ENCODE assay signal across 9 cellular contexts in the genomic region with DNA sequence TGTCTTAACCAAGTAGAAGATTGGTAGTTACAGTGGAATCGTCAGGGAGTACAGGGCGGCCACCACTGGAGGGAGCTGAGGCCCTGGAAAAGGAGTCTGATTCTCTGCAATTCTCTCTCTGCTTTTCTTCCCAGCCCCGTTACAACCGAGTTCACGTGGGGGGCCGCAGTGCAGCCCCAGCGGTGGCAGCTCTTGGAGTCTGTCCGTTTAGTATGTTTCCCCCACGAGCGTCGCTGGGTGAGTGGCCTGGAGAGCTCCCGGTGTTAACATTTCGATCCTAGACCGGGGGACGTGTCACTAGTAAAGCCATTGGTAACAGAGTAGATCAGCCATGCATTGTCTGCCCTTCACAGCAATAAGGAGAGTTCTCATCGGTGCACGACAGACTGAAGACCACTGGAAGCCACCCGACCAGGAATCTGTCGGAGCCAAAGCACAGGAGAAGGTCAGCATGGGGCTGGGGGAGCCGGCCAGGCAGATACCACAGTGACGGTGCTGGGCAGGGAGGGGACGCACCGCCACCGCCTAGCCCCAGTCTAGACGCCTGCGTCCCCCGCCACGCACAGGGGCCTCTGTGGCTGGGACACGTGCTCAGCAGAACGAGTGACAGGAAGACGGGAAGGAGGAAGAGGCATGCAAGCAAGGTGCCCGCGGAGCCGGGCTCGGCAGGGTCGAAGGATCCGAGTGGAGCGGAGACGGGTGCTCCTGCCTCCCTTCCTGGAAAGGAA. TPM values are rescaled to one million over a fixed set of nuclear protein-coding genes. Genes with fewer than 3 reads are reported as not detected.
DNase-seq lines count a peak whose midpoint lies in the region; ATAC-seq and TF ChIP-seq lines count a peak whose summit lies in the region.
"Had no signal": no experiment of that assay in that cellular context is flagged by ENCODE, and none has a peak within 500 bp of the region (broad histone marks: within the 10 kb centered on the region; RNA-seq: fewer than 3 reads in every experiment).

No MANE protein-coding gene starts in this region.

- H3K4me1 ChIP-seq in CD8-positive, alpha-beta memory T cell (ENCODE audit: insufficient read depth, low read length): peaks cover 25% of the 10 kb centered on the region
- peaks cover 4 to 42% (median 32%) of the 10 kb centered on the region in 4 donors for H3K4me1 ChIP-seq in right lobe of liver

- no peak for TF ChIP-seq POLR2A in right lobe of liver (IDR thresholded peaks at IDR 0.05)

- 73% methylated on average over 16 of the region's 39 CpGs for WGBS in right lobe of liver (ENCODE audit: insufficient coverage, low coverage, low lambda C conversion rate, missing lambda C conversion rate)

- H3K27ac Mint-ChIP-seq in CD8-positive, alpha-beta memory T cell: peak overlapping the region in 5 of 8 donors; percentile 16 to 78 (median 71)

- H3K9me3 Mint-ChIP-seq in CD8-positive, alpha-beta memory T cell: peaks cover 0 to 2% (median 0%) of the 10 kb centered on the region in 5 donors

- H3K4me3 Mint-ChIP-seq in CD8-positive, alpha-beta memory T cell: peak overlapping the region in 1 of 7 donors; percentile 14

- ATAC-seq in right lobe of liver: no peak
- ATAC-seq in HG03439 (IDR thresholded peaks at IDR 0.05; ENCODE audit: unreplicated experiment): no peak
- ATAC-seq in HG02642 (IDR thresholded peaks at IDR 0.05; ENCODE audit: poor library complexity, unreplicated experiment): no peak
- ATAC-seq in GM21786 (IDR thresholded peaks at IDR 0.05; ENCODE audit: unreplicated experiment): no peak

- intact Hi-C loops in right lobe of liver (cut with DNase I): no loop called here

- H3K4me1 Mint-ChIP-seq in CD8-positive, alpha-beta memory T cell: peaks cover 20 to 58% (median 26%) of the 10 kb centered on the region in 3 donors

- H3K27me3 ChIP-seq in CD8-positive, alpha-beta memory T cell (ENCODE audit: insufficient read depth, low read length, poor library complexity, severe bottlenecking): no peaks in the 10 kb centered on the region
- H3K27me3 ChIP-seq in right lobe of liver: no peaks in the 10 kb centered on the region

- H3K4me3 ChIP-seq in CD8-positive, alpha-beta memory T cell (ENCODE audit: low read length): no peak overlapping the region
- H3K4me3 ChIP-seq in right lobe of liver: no peak overlapping the region
- H3K4me3 ChIP-seq: lung had no signal

- peak; percentile 39 to 53 (median 46) for TF ChIP-seq CTCF in right lobe of liver (IDR thresholded peaks at IDR 0.05)

- POLR2A ChIA-PET in CD8-positive, alpha-beta memory T cell (lab: Charles Lee): no interaction called here

- peaks cover 8 to 85% (median 11%) of the 10 kb centered on the region in 3 donors for H3K36me3 Mint-ChIP-seq in CD8-positive, alpha-beta memory T cell

- no peak for DNase-seq in CD8-positive, alpha-beta memory T cell
- DNase-seq in HT1080 (ENCODE audit: low read depth): peak; percentile 51
- DNase-seq in amniotic epithelial cell (ENCODE audit: low read depth): peak; percentile 63
- no peak for DNase-seq in right lobe of liver
- DNase-seq in NCI-H2081 treated with DMSO at 0.1 percent for 48 hours (lab: John Stamatoyannopoulos, UW): no peak

- H3K36me3 ChIP-seq in CD8-positive, alpha-beta memory T cell (ENCODE audit: insufficient read depth, low read length): peaks cover 69% of the 10 kb centered on the region
- peaks cover 10 to 65% (median 36%) of the 10 kb centered on the region in 4 donors for H3K36me3 ChIP-seq in right lobe of liver

- CTCF ChIA-PET in CD8-positive, alpha-beta memory T cell (lab: Charles Lee): interaction anchor here (1.2 to 1.3 kb wide), 2 partner anchors 8 to 44 kb away, joined by 3 to 5 read pairs; no protein-coding TSS in a partner anchor

- peaks cover 0 to 1% of the 10 kb centered on the region in 2 donors for H3K27me3 Mint-ChIP-seq in CD8-positive, alpha-beta memory T cell

- H3K9me3 ChIP-seq in CD8-positive, alpha-beta memory T cell (ENCODE audit: low read length): no peaks in the 10 kb centered on the region
- H3K9me3 ChIP-seq in right lobe of liver: no peaks in the 10 kb centered on the region

- no peak overlapping the region for H3K27ac ChIP-seq in CD8-positive, alpha-beta memory T cell (ENCODE audit: low read depth, low read length)
- no peak overlapping the region for H3K27ac ChIP-seq in right lobe of liver

RNA-seq across cellular contexts. Expression of a gene that starts 15.7 kb away (rescaled TPM):
- total RNA-seq in CD8-positive, alpha-beta memory T cell: 10 to 100 TPM; 27.5 to 31.8 TPM
- 3.3 TPM for polyA plus RNA-seq in CD8-positive, alpha-beta memory T cell
- 344 and 355 TPM in 2 replicates for total RNA-seq in HT1080 (2014; rRNA removed; shearing (Covaris generic))
- polyA plus RNA-seq in HT1080 (2015; cell fraction: cytosol; rRNA removed): 262 and 360 TPM in 2 replicates
- 286 and 310 TPM in 2 replicates for polyA plus RNA-seq in HT1080 (2015; cell fraction: nucleus; rRNA removed)
- 10 to 100 TPM in 2 of 6 experiments, 1 to 10 TPM in 4; 4.1 to 34.0 (median 7.3) TPM for total RNA-seq in right lobe of liver

RNA-seq across cellular contexts. Expression of a gene that starts 28.9 kb away (rescaled TPM):
- 100 to 1,000 TPM; 129 to 141 TPM for total RNA-seq in CD8-positive, alpha-beta memory T cell
- polyA plus RNA-seq in CD8-positive, alpha-beta memory T cell: 74.6 TPM
- 34.0 and 58.5 TPM in 2 replicates for total RNA-seq in HT1080 (2014; rRNA removed; shearing (Covaris generic))
- 121 and 123 TPM in 2 replicates for polyA plus RNA-seq in HT1080 (2015; cell fraction: cytosol; rRNA removed)
- 270 and 287 TPM in 2 replicates for polyA plus RNA-seq in HT1080 (2015; cell fraction: nucleus; rRNA removed)
- total RNA-seq in right lobe of liver: 10 to 100 TPM; 32.7 to 73.0 (median 45.9) TPM

RNA-seq across cellular contexts. Expression of a gene that starts 31.9 kb away (rescaled TPM):
- total RNA-seq in CD8-positive, alpha-beta memory T cell: 10 to 100 TPM; 69.8 to 77.6 TPM
- polyA plus RNA-seq in CD8-positive, alpha-beta memory T cell: 39.2 TPM
- 10.6 and 12.9 TPM in 2 replicates for total RNA-seq in HT1080 (2014; rRNA removed; shearing (Covaris generic))
- polyA plus RNA-seq in HT1080 (2015; cell fraction: cytosol; rRNA removed): 6.4 and 6.7 TPM in 2 replicates
- polyA plus RNA-seq in HT1080 (2015; cell fraction: nucleus; rRNA removed): 86.3 and 105 TPM in 2 replicates
- total RNA-seq in right lobe of liver: 10 to 100 TPM; 10.1 to 37.4 (median 17.2) TPM

Comparison
In these comparisons a context has a peak if more than half of its experiments do, and no peak if none do; other contexts are left out.
1. DNase-seq: peak in HT1080 (single experiment) and amniotic epithelial cell (single experiment); none in CD8-positive, alpha-beta memory T cell (0 of 5), right lobe of liver (0 of 3) and NCI-H2081 treated with DMSO at 0.1 percent for 48 hours (single experiment).